9 cellular contexts compared by ENCODE assay signal in the genomic region with DNA sequence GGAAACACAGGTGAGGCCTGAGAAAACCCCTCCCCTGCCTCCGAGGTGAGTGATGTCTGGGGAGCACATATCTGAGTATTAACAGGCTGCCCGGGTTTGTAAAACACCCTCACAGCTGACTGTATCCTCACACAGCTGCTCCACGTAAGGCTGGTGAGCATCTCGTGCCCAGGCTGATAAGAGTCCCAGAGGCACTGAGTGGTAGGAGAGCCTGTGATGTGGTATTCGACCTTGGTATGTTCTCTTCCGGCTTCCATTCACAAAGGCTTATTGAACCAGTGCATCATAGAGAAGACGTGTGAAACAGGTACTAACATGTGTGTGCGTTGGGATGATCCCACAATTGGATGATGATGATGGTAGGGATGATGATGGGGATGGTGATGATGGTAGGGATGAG.
"Had no signal": no experiment of that assay in that cellular context is flagged by ENCODE, and none has a peak within 500 bp of the region (broad histone marks: within the 10 kb centered on the region; RNA-seq: fewer than 3 reads in every experiment).

No MANE protein-coding gene starts in this region.

- H3K4me1 ChIP-seq: HAP-1 had no signal

- DNase-seq: GM23248, GOT3, H7, HFFc6, KG1 had no signal

- H3K36me3 ChIP-seq: HAP-1 had no signal

- ATAC-seq: HCT116, K562 had no signal

- FAIRE-seq: HTR-8/SVneo, K562 had no signal

- H3K9ac ChIP-seq: GM23248 had no signal

- H3K27ac ChIP-seq: GM23248 had no signal

- H3K9me3 ChIP-seq: HAP-1 had no signal

- H2AFZ ChIP-seq: GM23248 had no signal

- H3K4me3 ChIP-seq: GM23248, HAP-1, K562 had no signal
